ENCODE assay signal across 13 cellular contexts in the genomic region with DNA sequence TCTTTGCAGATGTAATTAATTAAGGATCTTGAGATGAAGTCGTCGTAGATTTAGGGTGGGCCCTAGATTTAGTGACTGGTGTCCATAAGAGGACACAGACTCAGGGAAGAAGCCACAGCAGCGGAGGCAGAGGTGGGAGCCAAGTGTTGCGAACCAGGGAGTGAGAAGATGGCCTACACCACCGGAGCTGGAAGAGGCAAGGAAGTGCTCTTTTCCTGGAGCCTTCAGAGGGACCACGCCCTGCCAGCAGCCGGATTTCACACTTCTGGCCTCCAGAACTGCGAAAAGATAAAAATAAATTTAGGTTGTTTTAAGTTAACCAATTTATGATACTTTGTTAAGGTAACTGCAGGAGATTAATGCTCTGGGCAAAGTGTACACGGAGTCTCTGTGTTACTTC.
"Had no signal": no experiment of that assay in that cellular context is flagged by ENCODE, and none has a peak within 500 bp of the region (broad histone marks: within the 10 kb centered on the region; RNA-seq: fewer than 3 reads in every experiment).

No MANE protein-coding gene starts in this region.

- H3K4me3 ChIP-seq: left lung, prostate gland, right atrium auricular region, tibial nerve, uterus had no signal

- H3K9me3 Mint-ChIP-seq: activated B cell treated with CpG ODN at 0.5 μM for 24 hours; endodermal cell; stimulated activated naive CD8-positive, alpha-beta T cell treated with anti-CD3 and anti-CD28 coated beads, Interleukin-15, Interleukin-2, amounts not matched to agents 100 ng/mL and 50 ng/mL, for 24 hours had no signal

- ATAC-seq: left lung had no signal

- H3K27me3 Mint-ChIP-seq: activated B cell treated with CpG ODN at 0.5 μM for 24 hours; activated naive CD8-positive, alpha-beta T cell; stimulated activated naive CD8-positive, alpha-beta T cell treated with anti-CD3 and anti-CD28 coated beads, Interleukin-15, Interleukin-2, amounts not matched to agents 100 ng/mL and 50 ng/mL, for 24 hours had no signal

- H3K27ac ChIP-seq: epithelial cell of prostate, left lung, prostate gland, right atrium auricular region, tibial nerve, uterus had no signal

- H3K9me3 ChIP-seq: left lung, prostate gland, right atrium auricular region, tibial nerve, uterus had no signal

- H3K27ac Mint-ChIP-seq: activated B cell treated with CpG ODN at 0.5 μM for 24 hours; endodermal cell; stimulated activated naive CD8-positive, alpha-beta T cell treated with anti-CD3 and anti-CD28 coated beads, Interleukin-15, Interleukin-2, amounts not matched to agents 100 ng/mL and 50 ng/mL, for 24 hours had no signal

- H3K36me3 ChIP-seq: prostate gland, right atrium auricular region, uterus had no signal

- DNase-seq: activated B cell treated with CpG ODN at 0.5 μM for 24 hours; activated CD4-positive, alpha-beta T cell treated with anti-CD3 and anti-CD28 coated beads for 48 hours; activated gamma-delta T cell treated with Interleukin-2 at 50 U/mL for 16 hours; endodermal cell; foreskin melanocyte; left lung; uterus had no signal

- H3K27me3 ChIP-seq: left lung, right atrium auricular region, tibial nerve, uterus had no signal

- H3K4me1 ChIP-seq: prostate gland, right atrium auricular region, uterus had no signal

- H3K4me3 Mint-ChIP-seq: activated B cell treated with CpG ODN at 0.5 μM for 24 hours; activated naive CD8-positive, alpha-beta T cell; endodermal cell; stimulated activated naive CD8-positive, alpha-beta T cell treated with anti-CD3 and anti-CD28 coated beads, Interleukin-15, Interleukin-2, amounts not matched to agents 100 ng/mL and 50 ng/mL, for 24 hours had no signal
